Comparison of ENCODE assay signal across 1 cellular context in the genomic region with DNA sequence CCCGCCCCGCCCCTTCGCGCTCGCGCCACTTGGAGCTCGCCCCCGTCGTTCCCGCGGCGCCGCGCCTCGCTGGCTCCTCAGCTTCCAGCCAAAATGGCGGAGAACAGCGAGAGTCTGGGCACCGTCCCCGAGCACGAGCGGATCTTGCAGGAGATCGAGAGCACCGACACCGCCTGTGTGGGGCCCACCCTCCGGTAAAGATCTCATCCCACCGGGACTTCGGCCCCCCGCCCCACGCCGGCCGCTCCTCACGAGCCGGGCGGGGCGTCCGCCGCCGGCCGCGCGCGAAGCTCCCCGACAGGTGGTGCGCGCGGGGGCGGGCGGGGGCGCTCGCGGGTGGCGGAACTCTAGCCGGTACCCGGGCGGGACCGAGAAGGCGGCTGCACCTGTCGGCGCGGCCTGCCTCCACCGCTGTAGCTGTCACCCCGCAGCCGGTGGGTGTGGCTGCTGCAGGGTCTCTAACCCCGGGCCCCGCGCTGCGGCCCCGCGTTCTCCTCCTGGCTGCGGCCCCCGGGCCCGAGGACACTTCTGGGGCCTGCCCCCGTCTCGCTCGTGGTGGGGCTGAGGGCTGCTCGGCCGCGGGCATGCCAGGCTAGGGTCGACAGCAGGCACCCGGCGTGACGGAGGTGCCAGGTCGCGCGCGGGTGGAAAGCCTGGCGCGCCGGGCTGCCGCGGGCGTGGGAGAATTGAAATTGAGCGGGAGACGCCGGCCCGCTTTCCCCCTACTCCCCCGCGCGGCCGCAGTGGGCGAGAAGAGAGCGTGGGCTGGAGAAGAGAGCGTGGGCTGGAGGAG.
TF ChIP-seq lines count a peak whose summit lies in the region.

A gene with protein sequence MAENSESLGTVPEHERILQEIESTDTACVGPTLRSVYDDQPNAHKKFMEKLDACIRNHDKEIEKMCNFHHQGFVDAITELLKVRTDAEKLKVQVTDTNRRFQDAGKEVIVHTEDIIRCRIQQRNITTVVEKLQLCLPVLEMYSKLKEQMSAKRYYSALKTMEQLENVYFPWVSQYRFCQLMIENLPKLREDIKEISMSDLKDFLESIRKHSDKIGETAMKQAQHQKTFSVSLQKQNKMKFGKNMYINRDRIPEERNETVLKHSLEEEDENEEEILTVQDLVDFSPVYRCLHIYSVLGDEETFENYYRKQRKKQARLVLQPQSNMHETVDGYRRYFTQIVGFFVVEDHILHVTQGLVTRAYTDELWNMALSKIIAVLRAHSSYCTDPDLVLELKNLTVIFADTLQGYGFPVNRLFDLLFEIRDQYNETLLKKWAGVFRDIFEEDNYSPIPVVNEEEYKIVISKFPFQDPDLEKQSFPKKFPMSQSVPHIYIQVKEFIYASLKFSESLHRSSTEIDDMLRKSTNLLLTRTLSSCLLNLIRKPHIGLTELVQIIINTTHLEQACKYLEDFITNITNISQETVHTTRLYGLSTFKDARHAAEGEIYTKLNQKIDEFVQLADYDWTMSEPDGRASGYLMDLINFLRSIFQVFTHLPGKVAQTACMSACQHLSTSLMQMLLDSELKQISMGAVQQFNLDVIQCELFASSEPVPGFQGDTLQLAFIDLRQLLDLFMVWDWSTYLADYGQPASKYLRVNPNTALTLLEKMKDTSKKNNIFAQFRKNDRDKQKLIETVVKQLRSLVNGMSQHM (plus strand): TSS at position 80 of the 793 bp plus-strand sequence. CDS start 14 bp downstream, at position 94.

TF ChIP-seq in GM12878, 131 proteins besides CTCF, POLR2A, EP300 and RAD21 (continued from another document):
- TF ChIP-seq SIX5 (IDR thresholded peaks at IDR 0.05; ENCODE audit: low read depth, low read length, severe bottlenecking) = no peak
- TF ChIP-seq ASH2L (IDR thresholded peaks at IDR 0.05; ENCODE audit: borderline replicate concordance, low read depth) = peak; percentile 99
- 0 out of 2 replicates have a peak, but pooled peaks have one; percentile 57 for TF ChIP-seq LARP7 (IDR thresholded peaks at IDR 0.05)
- no peak for TF ChIP-seq USF1 (IDR thresholded peaks at IDR 0.05; ENCODE audit: borderline replicate concordance, extremely low read length, insufficient read depth, low read depth, low read length)
- peak; percentile 75; the same call in 1 of the 2 replicates for TF ChIP-seq TCF12 (IDR thresholded peaks at IDR 0.05; ENCODE audit: low read depth, low read length)
- TF ChIP-seq SP1 (IDR thresholded peaks at IDR 0.05; ENCODE audit: low read depth, low read length) = no peak
- no peak for TF ChIP-seq MEF2B (IDR thresholded peaks at IDR 0.05; ENCODE audit: partially characterized antibody, poor library complexity, severe bottlenecking)
- no peak for TF ChIP-seq SUPT20H (IDR thresholded peaks at IDR 0.05; ENCODE audit: borderline replicate concordance, control insufficient read depth, low read depth, low read length)
- TF ChIP-seq, protein P1, sequence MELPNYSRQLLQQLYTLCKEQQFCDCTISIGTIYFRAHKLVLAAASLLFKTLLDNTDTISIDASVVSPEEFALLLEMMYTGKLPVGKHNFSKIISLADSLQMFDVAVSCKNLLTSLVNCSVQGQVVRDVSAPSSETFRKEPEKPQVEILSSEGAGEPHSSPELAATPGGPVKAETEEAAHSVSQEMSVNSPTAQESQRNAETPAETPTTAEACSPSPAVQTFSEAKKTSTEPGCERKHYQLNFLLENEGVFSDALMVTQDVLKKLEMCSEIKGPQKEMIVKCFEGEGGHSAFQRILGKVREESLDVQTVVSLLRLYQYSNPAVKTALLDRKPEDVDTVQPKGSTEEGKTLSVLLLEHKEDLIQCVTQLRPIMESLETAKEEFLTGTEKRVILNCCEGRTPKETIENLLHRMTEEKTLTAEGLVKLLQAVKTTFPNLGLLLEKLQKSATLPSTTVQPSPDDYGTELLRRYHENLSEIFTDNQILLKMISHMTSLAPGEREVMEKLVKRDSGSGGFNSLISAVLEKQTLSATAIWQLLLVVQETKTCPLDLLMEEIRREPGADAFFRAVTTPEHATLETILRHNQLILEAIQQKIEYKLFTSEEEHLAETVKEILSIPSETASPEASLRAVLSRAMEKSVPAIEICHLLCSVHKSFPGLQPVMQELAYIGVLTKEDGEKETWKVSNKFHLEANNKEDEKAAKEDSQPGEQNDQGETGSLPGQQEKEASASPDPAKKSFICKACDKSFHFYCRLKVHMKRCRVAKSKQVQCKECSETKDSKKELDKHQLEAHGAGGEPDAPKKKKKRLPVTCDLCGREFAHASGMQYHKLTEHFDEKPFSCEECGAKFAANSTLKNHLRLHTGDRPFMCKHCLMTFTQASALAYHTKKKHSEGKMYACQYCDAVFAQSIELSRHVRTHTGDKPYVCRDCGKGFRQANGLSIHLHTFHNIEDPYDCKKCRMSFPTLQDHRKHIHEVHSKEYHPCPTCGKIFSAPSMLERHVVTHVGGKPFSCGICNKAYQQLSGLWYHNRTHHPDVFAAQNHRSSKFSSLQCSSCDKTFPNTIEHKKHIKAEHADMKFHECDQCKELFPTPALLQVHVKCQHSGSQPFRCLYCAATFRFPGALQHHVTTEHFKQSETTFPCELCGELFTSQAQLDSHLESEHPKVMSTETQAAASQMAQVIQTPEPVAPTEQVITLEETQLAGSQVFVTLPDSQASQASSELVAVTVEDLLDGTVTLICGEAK (IDR thresholded peaks at IDR 0.05; ENCODE audit: borderline replicate concordance) = no peak
- peak; percentile 84 for TF ChIP-seq TCF3 (IDR thresholded peaks at IDR 0.05; ENCODE audit: borderline replicate concordance, insufficient read depth, low read depth, low read length)
- peak; percentile 64 for TF ChIP-seq ZBTB11 (CRISPR knock-in tag; IDR thresholded peaks at IDR 0.05)
- TF ChIP-seq ATF7 (IDR thresholded peaks at IDR 0.05; ENCODE audit: low read depth) = peak; percentile 47; the same call in 1 of the 2 replicates
TF ChIP-seq in GM12878: peak in this region for 28.
